ENCODE assay signal across 10 cellular contexts in the genomic region with DNA sequence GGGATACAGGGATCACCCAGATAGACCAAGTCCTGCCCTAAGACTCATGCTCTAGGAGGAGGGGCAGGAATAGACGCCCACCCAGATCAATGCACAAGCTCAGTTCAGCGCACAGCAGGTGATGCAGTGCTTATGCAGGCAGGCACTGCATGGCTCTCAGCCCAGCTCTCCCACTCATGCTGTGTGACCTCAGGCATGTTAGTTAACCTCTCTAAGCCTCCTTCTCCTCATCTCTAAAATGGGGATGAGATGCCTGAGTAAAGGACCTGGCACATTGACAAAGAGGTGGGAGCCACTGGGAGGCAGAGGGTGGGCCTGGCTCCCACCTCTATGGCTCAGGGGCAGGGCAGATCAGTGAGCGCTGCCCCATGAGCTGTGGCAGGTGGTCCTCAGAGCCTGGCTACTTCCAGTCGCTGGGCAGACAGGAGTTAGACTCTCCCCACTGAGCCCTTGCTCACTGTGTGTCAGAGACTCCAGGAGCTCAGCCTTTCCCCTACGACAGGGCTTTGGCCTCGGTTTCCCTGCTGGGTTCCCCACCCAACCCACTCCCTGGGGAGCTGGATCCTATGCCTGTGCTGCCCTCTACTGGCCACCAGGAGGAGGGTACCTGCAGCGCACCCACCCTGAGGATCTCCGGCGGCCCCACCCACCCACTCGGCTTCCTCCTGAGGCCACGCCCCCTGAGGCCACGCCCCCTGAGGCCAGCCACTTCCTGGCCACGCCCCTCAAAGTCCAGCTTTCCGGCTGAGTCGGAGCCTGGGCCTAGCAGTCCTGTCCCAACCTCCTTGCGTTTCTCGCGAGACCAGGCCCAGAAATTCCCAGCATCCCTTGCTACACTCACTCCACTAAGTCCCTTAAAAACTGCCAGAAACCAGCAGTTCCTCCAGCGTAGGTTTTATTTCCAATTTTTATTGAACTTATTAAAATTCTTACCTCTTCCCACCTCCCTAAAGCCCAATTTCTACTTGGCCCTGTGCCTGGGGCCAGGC.
DNase-seq lines count a peak whose midpoint lies in the region; ATAC-seq and TF ChIP-seq lines count a peak whose summit lies in the region.
"Had no signal": no experiment of that assay in that cellular context is flagged by ENCODE, and none has a peak within 500 bp of the region (broad histone marks: within the 10 kb centered on the region; RNA-seq: fewer than 3 reads in every experiment).

No MANE protein-coding gene starts in this region.

- CTCF ChIA-PET in WTC11 (lab: Charles Lee) = interaction anchor here (0.6 to 3.0 kb wide), 81 partner anchors 9 to 351 kb away, joined by 3 to 100 read pairs (median 4); a partner anchor contains a TSS

- no peak overlapping the region for H3K4me3 ChIP-seq in choroid plexus epithelial cell (ENCODE audit: low read depth, low read length)
- H3K4me3 ChIP-seq: BLaER1 treated with 17β-estradiol and CSF1 and Interleukin-3, amounts not matched to agents 10 nM and 100 nM had no signal

- H3K9me3 Mint-ChIP-seq in WTC11 = peaks cover 42% of the 10 kb centered on the region
- peaks cover 21 to 26% of the 10 kb centered on the region in 2 donors for H3K9me3 Mint-ChIP-seq in stimulated activated naive B cell treated with anti-CD40 and anti-IgM and Interleukin-4, amounts not matched to agents 10 μg/mL and 1 μg/mL and 100 μg/mL, for 72 hours

- H3K27me3 Mint-ChIP-seq in WTC11 (ENCODE audit: low read depth) = peaks cover 4% of the 10 kb centered on the region
- no peaks in the 10 kb centered on the region for H3K27me3 Mint-ChIP-seq in stimulated activated naive B cell treated with anti-CD40 and anti-IgM and Interleukin-4, amounts not matched to agents 10 μg/mL and 1 μg/mL and 100 μg/mL, for 72 hours
- H3K27me3 Mint-ChIP-seq: dendritic cell treated with granulocyte-macrophage colony-stimulating factor and Interleukin-4, amounts not matched to agents 40 ng/mL and 50 ng/mL, for 4 days had no signal

- no peaks in the 10 kb centered on the region for H3K4me1 Mint-ChIP-seq in WTC11
- no peaks in the 10 kb centered on the region for H3K4me1 Mint-ChIP-seq in stimulated activated naive B cell treated with anti-CD40 and anti-IgM and Interleukin-4, amounts not matched to agents 10 μg/mL and 1 μg/mL and 100 μg/mL, for 72 hours

- H3K27ac Mint-ChIP-seq in WTC11 = no peak overlapping the region
- no peak overlapping the region for H3K27ac Mint-ChIP-seq in stimulated activated naive B cell treated with anti-CD40 and anti-IgM and Interleukin-4, amounts not matched to agents 10 μg/mL and 1 μg/mL and 100 μg/mL, for 72 hours
- H3K27ac Mint-ChIP-seq: dendritic cell treated with granulocyte-macrophage colony-stimulating factor and Interleukin-4, amounts not matched to agents 40 ng/mL and 50 ng/mL, for 4 days had no signal

- H3K4me3 Mint-ChIP-seq in WTC11 = no peak overlapping the region
- no peak overlapping the region for H3K4me3 Mint-ChIP-seq in stimulated activated naive B cell treated with anti-CD40 and anti-IgM and Interleukin-4, amounts not matched to agents 10 μg/mL and 1 μg/mL and 100 μg/mL, for 72 hours
- H3K4me3 Mint-ChIP-seq: dendritic cell treated with granulocyte-macrophage colony-stimulating factor and Interleukin-4, amounts not matched to agents 40 ng/mL and 50 ng/mL, for 4 days had no signal

- ATAC-seq in WTC11 (peak; percentile 96), HG02870 (IDR thresholded peaks at IDR 0.05; ENCODE audit: unreplicated experiment) (no peak)
- peak; percentile 46 to 52 for ATAC-seq in stimulated activated naive B cell treated with anti-CD40 and anti-IgM and Interleukin-4, amounts not matched to agents 10 μg/mL and 1 μg/mL and 100 μg/mL, for 72 hours (replicated peaks)

- POLR2A ChIA-PET in WTC11 (lab: Charles Lee) = interaction anchor here (0.6 kb wide), 2 partner anchors 12 to 1036 kb away, joined by 3 read pairs; no protein-coding TSS in a partner anchor

- TF ChIP-seq CTCF in WTC11 (IDR thresholded peaks at IDR 0.05) = peak; percentile 85
- TF ChIP-seq CTCF in choroid plexus epithelial cell (conservative IDR thresholded peaks at IDR 0.05; ENCODE audit: low read depth, low read length) = peak; percentile 79

- DNase-seq in NCI-H1436 (lab: John Stamatoyannopoulos, UW) = peak; percentile 35
- DNase-seq in NCI-H1436 treated with DMSO at 0.1 percent for 48 hours (lab: John Stamatoyannopoulos, UW) = no peak
- DNase-seq in NCI-H2029 (lab: John Stamatoyannopoulos, UW) = peak; percentile 49
- DNase-seq in WTC11 (ENCODE audit: low spot score) = peak; percentile 96
- peak; percentile 84 for DNase-seq in choroid plexus epithelial cell (ENCODE audit: low read depth)
- peak; percentile 35 for DNase-seq in medulla oblongata (ENCODE audit: extremely low spot score)
- DNase-seq in stimulated activated naive B cell treated with anti-CD40 and anti-IgM and Interleukin-4, amounts not matched to agents 10 μg/mL and 1 μg/mL and 100 μg/mL, for 72 hours = peak; percentile 20

- peaks cover 16% of the 10 kb centered on the region for H3K36me3 Mint-ChIP-seq in WTC11
- H3K36me3 Mint-ChIP-seq in stimulated activated naive B cell treated with anti-CD40 and anti-IgM and Interleukin-4, amounts not matched to agents 10 μg/mL and 1 μg/mL and 100 μg/mL, for 72 hours = peaks cover 3 to 4% of the 10 kb centered on the region in 2 donors

TF ChIP-seq in WTC11, 78 proteins besides CTCF, POLR2A, EP300 and RAD21:
- TF ChIP-seq, protein P1, sequence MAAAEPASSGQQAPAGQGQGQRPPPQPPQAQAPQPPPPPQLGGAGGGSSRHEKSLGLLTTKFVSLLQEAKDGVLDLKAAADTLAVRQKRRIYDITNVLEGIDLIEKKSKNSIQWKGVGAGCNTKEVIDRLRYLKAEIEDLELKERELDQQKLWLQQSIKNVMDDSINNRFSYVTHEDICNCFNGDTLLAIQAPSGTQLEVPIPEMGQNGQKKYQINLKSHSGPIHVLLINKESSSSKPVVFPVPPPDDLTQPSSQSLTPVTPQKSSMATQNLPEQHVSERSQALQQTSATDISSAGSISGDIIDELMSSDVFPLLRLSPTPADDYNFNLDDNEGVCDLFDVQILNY (CRISPR knock-in tag; IDR thresholded peaks at IDR 0.05) = no peak
- TF ChIP-seq ZNF121 (CRISPR knock-in tag; IDR thresholded peaks at IDR 0.05) (peak; percentile 99), SP1 (CRISPR knock-in tag; conservative IDR thresholded peaks at IDR 0.05) (peak; percentile 95), FOXK1 (CRISPR knock-in tag; IDR thresholded peaks at IDR 0.05) (no peak), ZNF416 (CRISPR knock-in tag; IDR thresholded peaks at IDR 0.05) (no peak)
